Comparison of ENCODE assay signal across 17 cellular contexts in genomic region chr5:58183078-58183885, GRCh38.
DNase-seq lines count a peak whose midpoint lies in the region; ATAC-seq and TF ChIP-seq lines count a peak whose summit lies in the region.
"Had no signal": no experiment of that assay in that cellular context is flagged by ENCODE, and none has a peak within 500 bp of the region (broad histone marks: within the 10 kb centered on the region; RNA-seq: fewer than 3 reads in every experiment).

No MANE protein-coding gene starts in this region.

- H2BK120ac ChIP-seq in trophoblast cell (ENCODE audit: insufficient read depth, low read length, poor library complexity), result no peak overlapping the region

- H3K4me1 Mint-ChIP-seq in activated CD4-positive, alpha-beta memory T cell treated with anti-CD3 and anti-CD28 coated beads for 36 hours (ENCODE audit: low read depth), result no peaks in the 10 kb centered on the region
- H3K4me1 Mint-ChIP-seq: CD8-positive, alpha-beta memory T cell had no signal

- peak overlapping the region; percentile 27 for H2BK12ac ChIP-seq in trophoblast cell (ENCODE audit: low read length)

- TF ChIP-seq CTCF in HFF-Myc (IDR thresholded peaks at IDR 0.05; ENCODE audit: low read depth, low read length, missing control alignments) (no peak), PC-3 (conservative IDR thresholded peaks at IDR 0.05; ENCODE audit: low read depth, low read length) (no peak)

- H3K4ac ChIP-seq in trophoblast cell (ENCODE audit: low read depth, low read length), result no peak overlapping the region

- H3K4me2 ChIP-seq in PC-3 (ENCODE audit: low read length) (peak overlapping the region; percentile 35), trophoblast cell (ENCODE audit: low read length) (no peak overlapping the region)

- DNase-seq in HFF-Myc (ENCODE audit: extremely low read depth, low read depth), result peak; percentile 16
- peak; percentile 62 for DNase-seq in PC-3
- DNase-seq in foreskin melanocyte, result peak; percentile 7
- no peak for DNase-seq in trophoblast cell
- DNase-seq in activated CD4-positive, alpha-beta memory T cell treated with anti-CD3 and anti-CD28 coated beads for 36 hours, result no peak
- DNase-seq in NCI-H526 (lab: John Stamatoyannopoulos, UW), result no peak
- DNase-seq: CD8-positive, alpha-beta memory T cell; GF-D8; GOT3; NCI-H1048; NCI-H1694; NCI-H2107; NCI-H345; NCI-H69 had no signal

- H3K23ac ChIP-seq in trophoblast cell (ENCODE audit: low read length), result no peak overlapping the region

- peak overlapping the region; percentile 92 for H3K27ac ChIP-seq in PC-3 (ENCODE audit: low read length)
- H3K27ac ChIP-seq in trophoblast cell (ENCODE audit: low read depth, low read length), result no peak overlapping the region
- H3K27ac ChIP-seq: SK-N-MC had no signal

- H3K27me3 Mint-ChIP-seq in activated CD4-positive, alpha-beta memory T cell treated with anti-CD3 and anti-CD28 coated beads for 36 hours, result no peaks in the 10 kb centered on the region
- H3K27me3 Mint-ChIP-seq: CD8-positive, alpha-beta memory T cell had no signal

- H3K27me3 ChIP-seq in PC-3 (ENCODE audit: low read length) (no peaks in the 10 kb centered on the region), trophoblast cell (ENCODE audit: insufficient read depth, low read length) (no peaks in the 10 kb centered on the region)

- peak; percentile 69 for ATAC-seq in PC-3
- no peak for ATAC-seq in GM21737 (IDR thresholded peaks at IDR 0.05; ENCODE audit: unreplicated experiment)
- ATAC-seq: Right ventricle myocardium inferior had no signal

- H3K14ac ChIP-seq in trophoblast cell (ENCODE audit: low read length), result no peak overlapping the region

- CTCF ChIA-PET in PC-3 (lab: Charles Lee), result interaction anchor here (0.6 to 1.3 kb wide), 4 partner anchors 275 to 684 kb away, joined by 3 to 4 read pairs (median 3); no protein-coding TSS in a partner anchor
- CTCF ChIA-PET in activated CD4-positive, alpha-beta memory T cell treated with anti-CD3 and anti-CD28 coated beads for 36 hours (lab: Charles Lee), result no interaction called here

- peaks cover 67% of the 10 kb centered on the region for H3K4me1 ChIP-seq in PC-3 (ENCODE audit: insufficient read depth, low read length)
- peaks cover 3 to 5% of the 10 kb centered on the region in 2 experiments for H3K4me1 ChIP-seq in trophoblast cell (ENCODE audit: control insufficient read depth in 1 of 2, insufficient read depth in 2 of 2, low read length in 2 of 2)

- no peak overlapping the region for H2BK5ac ChIP-seq in trophoblast cell (ENCODE audit: low read depth, low read length, poor library complexity)

- WGBS in trophoblast cell (ENCODE audit: extremely low coverage, insufficient coverage, insufficient read length), result no CpG with 5 or more reads among the region's 6 CpGs

- H2AFZ ChIP-seq in PC-3 (ENCODE audit: low read length) (no peak overlapping the region), trophoblast cell (ENCODE audit: insufficient read depth, low read length, poor library complexity) (no peak overlapping the region)

- intact Hi-C loops in PC-3 (cut with micrococcal nuclease), result loop anchor here (1.0 to 10.0 kb wide), 3 partner anchors 47 to 408 kb away; no protein-coding TSS in a partner anchor
- intact Hi-C loops in activated CD4-positive, alpha-beta memory T cell treated with anti-CD3 and anti-CD28 coated beads for 36 hours (cut with micrococcal nuclease), result no loop called here

- no peaks in the 10 kb centered on the region for H3K79me2 ChIP-seq in PC-3 (ENCODE audit: low read length)
- H3K79me2 ChIP-seq in trophoblast cell (ENCODE audit: control insufficient read depth, insufficient read depth, low read length, poor library complexity), result no peaks in the 10 kb centered on the region

- H3K9ac ChIP-seq in PC-3 (ENCODE audit: low read length), result peak overlapping the region; percentile 64; the same call in 1 of the 2 replicates
- H3K9ac ChIP-seq in trophoblast cell (ENCODE audit: low read length), result no peak overlapping the region

- H3K36me3 ChIP-seq in PC-3 (ENCODE audit: low read depth, low read length) (no peaks in the 10 kb centered on the region), trophoblast cell (ENCODE audit: control insufficient read depth in 1 of 2, insufficient read depth in 2 of 2, low read length in 2 of 2) (no peaks in the 10 kb centered on the region)

- H4K8ac ChIP-seq in trophoblast cell (ENCODE audit: low read depth, low read length), result no peak overlapping the region

- no peak overlapping the region for H3K27ac Mint-ChIP-seq in activated CD4-positive, alpha-beta memory T cell treated with anti-CD3 and anti-CD28 coated beads for 36 hours
- H3K27ac Mint-ChIP-seq: CD8-positive, alpha-beta memory T cell had no signal

- BruUV-seq in PC-3 (replicated peaks; lab: Mats Ljungman, UMichigan), result TSS peak; percentile 90

- no peaks in the 10 kb centered on the region for H3K9me2 ChIP-seq in PC-3 (replicated peaks; ENCODE audit: low read length)

- POLR2A ChIA-PET in PC-3 (lab: Charles Lee; ENCODE audit: unreplicated experiment), result interaction anchor here (0.6 kb wide), 3 partner anchors 77 to 275 kb away, joined by 4 to 5 read pairs (median 4); no protein-coding TSS in a partner anchor
- POLR2A ChIA-PET in activated CD4-positive, alpha-beta memory T cell treated with anti-CD3 and anti-CD28 coated beads for 36 hours (lab: Charles Lee), result no interaction called here

- H3K18ac ChIP-seq in trophoblast cell (ENCODE audit: low read length), result no peak overlapping the region

- no peak overlapping the region for H4K91ac ChIP-seq in trophoblast cell (ENCODE audit: low read depth, low read length)

- no peaks in the 10 kb centered on the region for H3F3A ChIP-seq in PC-3 (ENCODE audit: low read length, unreplicated experiment)

- H3K9me3 Mint-ChIP-seq in activated CD4-positive, alpha-beta memory T cell treated with anti-CD3 and anti-CD28 coated beads for 36 hours, result no peaks in the 10 kb centered on the region
- H3K9me3 Mint-ChIP-seq: CD8-positive, alpha-beta memory T cell had no signal

- peaks cover 2% of the 10 kb centered on the region for H3K79me1 ChIP-seq in trophoblast cell (ENCODE audit: low read length)

- no peaks in the 10 kb centered on the region for H3K9me3 ChIP-seq in PC-3 (ENCODE audit: low read length)
- H3K9me3 ChIP-seq in trophoblast cell (ENCODE audit: insufficient read depth, low read depth, low read length), result no peaks in the 10 kb centered on the region

- H4K12ac ChIP-seq in trophoblast cell (ENCODE audit: low read depth, low read length), result no peak overlapping the region

- H4K20me1 ChIP-seq in PC-3 (ENCODE audit: low read length), result no peaks in the 10 kb centered on the region

- H3K4me3 Mint-ChIP-seq in activated CD4-positive, alpha-beta memory T cell treated with anti-CD3 and anti-CD28 coated beads for 36 hours, result no peak overlapping the region
- H3K4me3 Mint-ChIP-seq: CD8-positive, alpha-beta memory T cell had no signal

- no peak overlapping the region for H2AK5ac ChIP-seq in trophoblast cell (ENCODE audit: low read length)

- no peaks in the 10 kb centered on the region for H3K36me3 Mint-ChIP-seq in activated CD4-positive, alpha-beta memory T cell treated with anti-CD3 and anti-CD28 coated beads for 36 hours
- H3K36me3 Mint-ChIP-seq: CD8-positive, alpha-beta memory T cell had no signal

- no peak overlapping the region for H3K4me3 ChIP-seq in HFF-Myc (replicated peaks; ENCODE audit: low read depth, low read length)
- H3K4me3 ChIP-seq in PC-3 (ENCODE audit: low read length), result no peak overlapping the region
- H3K4me3 ChIP-seq in trophoblast cell (ENCODE audit: low read depth, low read length), result no peak overlapping the region
- H3K4me3 ChIP-seq: SK-N-MC had no signal

Comparison
In these comparisons a context has a peak if more than half of its experiments do, and no peak if none do; other contexts are left out.
1. DNase-seq: peak in HFF-Myc (single experiment), PC-3 (single experiment) and foreskin melanocyte (single experiment); none in trophoblast cell (0 of 2), activated CD4-positive, alpha-beta memory T cell treated with anti-CD3 and anti-CD28 coated beads for 36 hours (single experiment) and NCI-H526 (0 of 2).